8 cellular contexts compared by ENCODE assay signal in genomic region chr11:118634435-118635236, GRCh38. TPM values are rescaled to one million over a fixed set of nuclear protein-coding genes. Genes with fewer than 3 reads are reported as not detected.
DNase-seq lines count a peak whose midpoint lies in the region; ATAC-seq, FAIRE-seq and TF ChIP-seq lines count a peak whose summit lies in the region.

No MANE protein-coding gene starts in this region.

- peak overlapping the region; percentile 49 for H3K18ac ChIP-seq in H9 (ENCODE audit: insufficient read length, low read depth, low read length)

- no peak overlapping the region for H2BK20ac ChIP-seq in H9 (ENCODE audit: low read depth, low read length, poor library complexity, severe bottlenecking)

- H3K9me1 ChIP-seq in endothelial cell of umbilical vein (replicated peaks; ENCODE audit: control insufficient read depth, extremely low read depth, insufficient read depth, low read length), result no peaks in the 10 kb centered on the region

- no peak overlapping the region for H2BK5ac ChIP-seq in H9 (ENCODE audit: insufficient read length, low read length)

- no CpG with 5 or more reads among the region's 41 CpGs for WGBS in H9 (ENCODE audit: extremely low coverage, insufficient read length, low lambda C conversion rate)

- peaks cover 3% of the 10 kb centered on the region for H3K23me2 ChIP-seq in H9 (ENCODE audit: insufficient read length, low read depth, low read length, poor library complexity, severe bottlenecking)

- H3K27me3 ChIP-seq in H9 (ENCODE audit: insufficient read depth, low read length) (no peaks in the 10 kb centered on the region), endothelial cell of umbilical vein (ENCODE audit: control insufficient read depth in 2 of 2, insufficient read depth in 2 of 2, low read length in 2 of 2) (no peaks in the 10 kb centered on the region)

- CTCF ChIA-PET in endothelial cell of umbilical vein (lab: Charles Lee), result interaction anchor here (0.8 to 4.2 kb wide), 7 partner anchors 8 to 40 kb away, joined by 3 to 23 read pairs (median 5); partner anchors contain the start of gene PHLDB1

- peak overlapping the region; percentile 94 to 99 (median 98); a peak in 6 of 7 replicates for H3K27ac Mint-ChIP-seq in H9

- H3K79me2 ChIP-seq in H9 (ENCODE audit: insufficient read depth, low read length) (no peaks in the 10 kb centered on the region), endothelial cell of umbilical vein (ENCODE audit: control insufficient read depth, insufficient read depth, low read length) (peaks cover 6% of the 10 kb centered on the region)

- H3K4me1 ChIP-seq in H9 (ENCODE audit: insufficient read depth, low read length) (peaks cover 12% of the 10 kb centered on the region; the same call in 1 of the 2 replicates), endothelial cell of umbilical vein (ENCODE audit: control insufficient read depth, extremely low read depth, insufficient read depth, low read length) (no peaks in the 10 kb centered on the region)

- TF ChIP-seq CTCF in H9 (conservative IDR thresholded peaks at IDR 0.05) (peak; percentile 51), endothelial cell of umbilical vein (IDR thresholded peaks at IDR 0.05; ENCODE audit: extremely low read depth in 1 of 2, insufficient read depth in 1 of 2, low read depth in 1 of 2, low read length in 2 of 2) (no peak)

- H3K4me1 Mint-ChIP-seq in H9, result peaks cover 24 to 37% of the 10 kb centered on the region in 2 experiments

- no peak overlapping the region for H4K91ac ChIP-seq in H9 (ENCODE audit: insufficient read length, low read depth, low read length)

- H2AK5ac ChIP-seq in H9 (ENCODE audit: insufficient read length, low read length), result no peak overlapping the region

- peaks cover 35 to 55% of the 10 kb centered on the region in 2 experiments for H3K36me3 ChIP-seq in endothelial cell of umbilical vein (ENCODE audit: control insufficient read depth in 2 of 2, extremely low read depth in 1 of 2, insufficient read depth in 2 of 2, low read length in 2 of 2)

- no peak for TF ChIP-seq POLR2A in endothelial cell of umbilical vein (IDR thresholded peaks at IDR 0.05; ENCODE audit: low read depth, low read length)

- H3T11ph ChIP-seq in H9 (ENCODE audit: low read length), result no peak overlapping the region

- no peaks in the 10 kb centered on the region for H3K79me1 ChIP-seq in H9 (ENCODE audit: insufficient read depth, low read depth, low read length, poor library complexity, severe bottlenecking)

- no peak overlapping the region for H2BK15ac ChIP-seq in H9 (ENCODE audit: low read depth, low read length)

- no peak overlapping the region for H3K4me3 ChIP-seq in endothelial cell of umbilical vein (replicated peaks in 1 of 3; ENCODE audit: insufficient read depth in 1 of 3, low read depth in 1 of 3, low read length in 3 of 3)

- FAIRE-seq in endothelial cell of umbilical vein (lab: Jason Lieb, UNC), result peak; percentile 38
- FAIRE-seq in urothelium cell line (lab: Jason Lieb, UNC), result no peak

- no peak overlapping the region for H4K8ac ChIP-seq in H9 (replicated peaks; ENCODE audit: insufficient read length, low read depth, low read length)

- DNase-seq in H9 (peak; percentile 95), NCI-H774 (lab: John Stamatoyannopoulos, UW) (peak; percentile 82), endothelial cell of umbilical vein (ENCODE audit: low read depth, low spot score) (no peak), midbrain (lab: John Stamatoyannopoulos, UW) (peak; percentile 47), urothelium cell line (ENCODE audit: low spot score) (no peak), germinal center (ENCODE audit: low spot score) (no peak), epidermal melanocyte (ENCODE audit: insufficient read length, low spot score) (no peak)

- H2AFZ ChIP-seq in H9 (ENCODE audit: low read length) (no peak overlapping the region), endothelial cell of umbilical vein (ENCODE audit: low read depth, low read length) (no peak overlapping the region)

- no TSS peak for BruUV-seq in endothelial cell of umbilical vein (replicated peaks; lab: Mats Ljungman, UMichigan)

- H3K23ac ChIP-seq in H9 (ENCODE audit: insufficient read length, low read depth, low read length), result no peak overlapping the region

- peak overlapping the region; percentile 85; the same call in 1 of the 2 replicates for H3K14ac ChIP-seq in H9 (ENCODE audit: insufficient read depth, low read length)

- H3K56ac ChIP-seq in H9 (ENCODE audit: insufficient read length, low read depth, low read length), result no peak overlapping the region

- H3K27me3 Mint-ChIP-seq in H9 (ENCODE audit: low read depth), result no peaks in the 10 kb centered on the region

- H3K9me3 ChIP-seq in H9 (ENCODE audit: control insufficient read depth, low read depth, low read length) (no peaks in the 10 kb centered on the region), endothelial cell of umbilical vein (replicated peaks; ENCODE audit: control insufficient read depth, insufficient read depth, low read length) (no peaks in the 10 kb centered on the region)

- peaks cover 34 to 54% (median 52%) of the 10 kb centered on the region in 3 experiments for H3K36me3 Mint-ChIP-seq in H9 (ENCODE audit: insufficient read depth in 1 of 3, low read depth in 3 of 3)

- no peaks in the 10 kb centered on the region for H3K9me3 Mint-ChIP-seq in H9

- H3K4ac ChIP-seq in H9 (ENCODE audit: low read depth, low read length), result no peak overlapping the region

- no peak overlapping the region for H2BK12ac ChIP-seq in H9 (ENCODE audit: insufficient read length, low read depth, low read length)

- no peaks in the 10 kb centered on the region for H4K20me1 ChIP-seq in H9 (ENCODE audit: control insufficient read depth, insufficient read depth, insufficient read length)
- H4K20me1 ChIP-seq in endothelial cell of umbilical vein (replicated peaks; ENCODE audit: control insufficient read depth, extremely low read depth, insufficient read depth, low read length), result no peaks in the 10 kb centered on the region

- intact Hi-C loops in endothelial cell of umbilical vein (cut with micrococcal nuclease), result loop anchor here (2.0 kb wide), 1 partner anchor 24 kb away; no protein-coding TSS in a partner anchor

- H3K9ac ChIP-seq in H9 (ENCODE audit: extremely low read depth, insufficient read length, low read length), result peak overlapping the region; percentile 53
- no peak overlapping the region for H3K9ac ChIP-seq in endothelial cell of umbilical vein (replicated peaks; ENCODE audit: extremely low read depth, insufficient read depth, low read length)

- H3K4me2 ChIP-seq in H9 (ENCODE audit: insufficient read depth, insufficient read length, low read length) (peak overlapping the region; percentile 59), endothelial cell of umbilical vein (ENCODE audit: insufficient read depth, low read length) (no peak overlapping the region)

- peak overlapping the region; percentile 67 to 79 for H3K4me3 Mint-ChIP-seq in H9

- POLR2A ChIA-PET in endothelial cell of umbilical vein (lab: Charles Lee), result no interaction called here

- no peak overlapping the region for H2BK120ac ChIP-seq in H9 (ENCODE audit: low read depth, low read length, poor library complexity, severe bottlenecking)

- dilution Hi-C loops in endothelial cell of umbilical vein (cut with MboI; ENCODE audit: extremely low pct_ligation_motif_present, low sequenced_read_pairs), result no loop called here

- no peak for ATAC-seq in HG02642 (IDR thresholded peaks at IDR 0.05; ENCODE audit: poor library complexity, unreplicated experiment)

- no peak overlapping the region for H4K5ac ChIP-seq in H9 (ENCODE audit: insufficient read length, low read depth, low read length)

- H3K27ac ChIP-seq in H9 (ENCODE audit: insufficient read length, low read depth, low read length) (peak overlapping the region; percentile 32), endothelial cell of umbilical vein (ENCODE audit: insufficient read depth, low read depth, low read length) (no peak overlapping the region)

TF ChIP-seq in endothelial cell of umbilical vein, 7 proteins besides CTCF, POLR2A, EP300 and RAD21:
- TF ChIP-seq POLR2AphosphoS5 (IDR thresholded peaks at IDR 0.05; ENCODE audit: insufficient read depth, low read depth, low read length), result no peak
- no peak for TF ChIP-seq EZH2 (IDR thresholded peaks at IDR 0.05; ENCODE audit: borderline replicate concordance, low read depth, low read length, severe bottlenecking)
- TF ChIP-seq MAX (IDR thresholded peaks at IDR 0.05; ENCODE audit: insufficient read depth, insufficient read length), result no peak
- TF ChIP-seq FOS (IDR thresholded peaks at IDR 0.05; ENCODE audit: borderline replicate concordance, insufficient read depth, low read length), result no peak
- TF ChIP-seq MYC (IDR thresholded peaks at IDR 0.05; ENCODE audit: low read depth, low read length), result no peak
- no peak for TF ChIP-seq GATA2 (IDR thresholded peaks at IDR 0.05; ENCODE audit: insufficient read depth, insufficient read length, low read depth, low read length)
- no peak for TF ChIP-seq JUN (IDR thresholded peaks at IDR 0.05; ENCODE audit: borderline replicate concordance, insufficient read depth, insufficient read length, low read depth)

RNA-seq across cellular contexts. Expression of gene PHLDB1, which starts 27.2 kb away (rescaled TPM):
- total RNA-seq in H9 (2021) (55.7 and 56.0 TPM in 2 replicates), endothelial cell of umbilical vein (183 and 227 TPM in 2 replicates)
- 99.7 and 109 TPM in 2 replicates for polyA plus RNA-seq in endothelial cell of umbilical vein
- polyA plus RNA-seq in endothelial cell of umbilical vein (2011; cell fraction: cytosol; rRNA removed), result 69.9 and 75.8 TPM in 2 replicates
- 320 and 340 TPM in 2 replicates for polyA plus RNA-seq in endothelial cell of umbilical vein (2011; cell fraction: nucleus; rRNA removed)
- 99.4 and 105 TPM in 2 replicates for polyA plus RNA-seq in endothelial cell of umbilical vein (2012)
- polyA minus RNA-seq in endothelial cell of umbilical vein, result 149 and 151 TPM in 2 replicates
- 4.6 TPM for polyA minus RNA-seq in endothelial cell of umbilical vein (2011; cell fraction: cytosol; rRNA and poly(A)+ RNA removed)
- polyA minus RNA-seq in endothelial cell of umbilical vein (2011; cell fraction: nucleus; rRNA and poly(A)+ RNA removed), result 155 and 169 TPM in 2 replicates

RNA-seq across cellular contexts. Expression of gene TREH, which starts 44.8 kb away (rescaled TPM):
- total RNA-seq in H9 (2021) (not detected in 2 replicates), endothelial cell of umbilical vein (not detected in 2 replicates)
- not detected in 2 replicates for polyA plus RNA-seq in endothelial cell of umbilical vein
- not detected in 2 replicates for polyA plus RNA-seq in endothelial cell of umbilical vein (2011; cell fraction: cytosol; rRNA removed)
- polyA plus RNA-seq in endothelial cell of umbilical vein (2011; cell fraction: nucleus; rRNA removed), result not detected in 2 replicates
- 0.35 and 0.56 TPM in 2 replicates for polyA plus RNA-seq in endothelial cell of umbilical vein (2012)
- polyA minus RNA-seq in endothelial cell of umbilical vein, result not detected in 2 replicates
- polyA minus RNA-seq in endothelial cell of umbilical vein (2011; cell fraction: cytosol; rRNA and poly(A)+ RNA removed), result not detected
- not detected in 2 replicates for polyA minus RNA-seq in endothelial cell of umbilical vein (2011; cell fraction: nucleus; rRNA and poly(A)+ RNA removed)

Comparison
In these comparisons a context has a peak if more than half of its experiments do, and no peak if none do; other contexts are left out.
1. DNase-seq: peak in H9 (single experiment), NCI-H774 (single experiment) and midbrain (single experiment); none in endothelial cell of umbilical vein (single experiment), urothelium cell line (single experiment), germinal center (single experiment) and epidermal melanocyte (single experiment).